In the genomic region with DNA sequence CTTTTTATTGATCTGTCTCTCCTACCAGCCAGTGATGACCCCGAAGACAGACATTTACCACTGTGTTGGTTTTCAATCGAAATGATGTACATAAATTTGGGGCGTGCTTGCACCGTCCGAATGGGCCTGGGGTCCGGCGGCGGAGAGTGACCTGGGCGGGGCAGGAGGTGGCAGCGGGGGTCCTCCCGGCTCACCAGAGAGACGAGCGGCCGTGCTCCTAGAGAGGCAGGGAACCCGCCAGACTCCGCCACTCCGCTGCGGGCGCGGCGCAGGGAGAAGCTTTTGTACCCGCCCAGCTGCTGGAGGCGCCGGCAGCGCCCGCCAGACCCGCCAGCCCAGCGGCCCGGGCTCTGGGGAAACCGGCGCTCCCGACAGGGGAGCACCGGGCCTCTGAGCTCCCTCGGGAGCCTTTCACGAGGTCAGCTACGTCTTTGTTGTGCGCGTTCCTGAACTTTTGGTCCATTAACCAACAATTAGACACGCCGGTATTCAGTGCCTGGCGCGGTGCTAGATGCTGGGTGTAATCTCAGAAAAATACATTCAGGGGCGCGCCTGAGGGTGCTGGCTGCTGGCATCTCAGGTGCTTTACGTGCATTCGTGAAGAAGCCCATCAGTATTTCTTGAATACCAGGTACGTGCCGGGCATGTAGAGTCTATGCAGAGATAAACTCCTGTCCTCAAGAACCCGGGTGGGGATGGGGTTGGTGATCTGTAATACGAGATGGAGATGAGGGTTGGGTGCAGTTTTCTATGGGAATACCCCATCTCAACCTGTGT, we compare ENCODE assay signal across 1 cellular context.
A peak's percentile ranks its signal among the peaks of the same experiment; 100 is the strongest.
TF ChIP-seq lines count a peak whose summit lies in the region.

A gene with protein sequence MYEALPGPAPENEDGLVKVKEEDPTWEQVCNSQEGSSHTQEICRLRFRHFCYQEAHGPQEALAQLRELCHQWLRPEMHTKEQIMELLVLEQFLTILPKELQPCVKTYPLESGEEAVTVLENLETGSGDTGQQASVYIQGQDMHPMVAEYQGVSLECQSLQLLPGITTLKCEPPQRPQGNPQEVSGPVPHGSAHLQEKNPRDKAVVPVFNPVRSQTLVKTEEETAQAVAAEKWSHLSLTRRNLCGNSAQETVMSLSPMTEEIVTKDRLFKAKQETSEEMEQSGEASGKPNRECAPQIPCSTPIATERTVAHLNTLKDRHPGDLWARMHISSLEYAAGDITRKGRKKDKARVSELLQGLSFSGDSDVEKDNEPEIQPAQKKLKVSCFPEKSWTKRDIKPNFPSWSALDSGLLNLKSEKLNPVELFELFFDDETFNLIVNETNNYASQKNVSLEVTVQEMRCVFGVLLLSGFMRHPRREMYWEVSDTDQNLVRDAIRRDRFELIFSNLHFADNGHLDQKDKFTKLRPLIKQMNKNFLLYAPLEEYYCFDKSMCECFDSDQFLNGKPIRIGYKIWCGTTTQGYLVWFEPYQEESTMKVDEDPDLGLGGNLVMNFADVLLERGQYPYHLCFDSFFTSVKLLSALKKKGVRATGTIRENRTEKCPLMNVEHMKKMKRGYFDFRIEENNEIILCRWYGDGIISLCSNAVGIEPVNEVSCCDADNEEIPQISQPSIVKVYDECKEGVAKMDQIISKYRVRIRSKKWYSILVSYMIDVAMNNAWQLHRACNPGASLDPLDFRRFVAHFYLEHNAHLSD (plus strand): TSS at position 285 of the 777 bp plus-strand sequence. CDS start 2,242 bp downstream, outside the sequence.

TF ChIP-seq in K562, 482 proteins besides CTCF, POLR2A, EP300 and RAD21 (continued from another document and continues in another):
- TF ChIP-seq, protein P1, sequence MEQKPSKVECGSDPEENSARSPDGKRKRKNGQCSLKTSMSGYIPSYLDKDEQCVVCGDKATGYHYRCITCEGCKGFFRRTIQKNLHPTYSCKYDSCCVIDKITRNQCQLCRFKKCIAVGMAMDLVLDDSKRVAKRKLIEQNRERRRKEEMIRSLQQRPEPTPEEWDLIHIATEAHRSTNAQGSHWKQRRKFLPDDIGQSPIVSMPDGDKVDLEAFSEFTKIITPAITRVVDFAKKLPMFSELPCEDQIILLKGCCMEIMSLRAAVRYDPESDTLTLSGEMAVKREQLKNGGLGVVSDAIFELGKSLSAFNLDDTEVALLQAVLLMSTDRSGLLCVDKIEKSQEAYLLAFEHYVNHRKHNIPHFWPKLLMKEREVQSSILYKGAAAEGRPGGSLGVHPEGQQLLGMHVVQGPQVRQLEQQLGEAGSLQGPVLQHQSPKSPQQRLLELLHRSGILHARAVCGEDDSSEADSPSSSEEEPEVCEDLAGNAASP (IDR thresholded peaks at IDR 0.05): no peak
- no peak for TF ChIP-seq MBD2 (IDR thresholded peaks at IDR 0.05; ENCODE audit: borderline replicate concordance, low read depth)
- TF ChIP-seq DMBX1 (CRISPR knock-in tag; IDR thresholded peaks at IDR 0.05; ENCODE audit: borderline replicate concordance): no peak
- TF ChIP-seq, protein P2, sequence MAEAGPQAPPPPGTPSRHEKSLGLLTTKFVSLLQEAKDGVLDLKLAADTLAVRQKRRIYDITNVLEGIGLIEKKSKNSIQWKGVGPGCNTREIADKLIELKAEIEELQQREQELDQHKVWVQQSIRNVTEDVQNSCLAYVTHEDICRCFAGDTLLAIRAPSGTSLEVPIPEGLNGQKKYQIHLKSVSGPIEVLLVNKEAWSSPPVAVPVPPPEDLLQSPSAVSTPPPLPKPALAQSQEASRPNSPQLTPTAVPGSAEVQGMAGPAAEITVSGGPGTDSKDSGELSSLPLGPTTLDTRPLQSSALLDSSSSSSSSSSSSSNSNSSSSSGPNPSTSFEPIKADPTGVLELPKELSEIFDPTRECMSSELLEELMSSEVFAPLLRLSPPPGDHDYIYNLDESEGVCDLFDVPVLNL (CRISPR knock-in tag; IDR thresholded peaks at IDR 0.05; ENCODE audit: low read depth): no peak
- TF ChIP-seq JUND (IDR thresholded peaks at IDR 0.05; ENCODE audit: borderline replicate concordance, low read depth, low read length): no peak; the same call in none of the 2 replicates
- no peak; the same call in 2 of the 3 replicates for TF ChIP-seq JUND (tag; IDR thresholded peaks at IDR 0.05; ENCODE audit: borderline replicate concordance, low read depth, low read length)
- TF ChIP-seq, protein P3, sequence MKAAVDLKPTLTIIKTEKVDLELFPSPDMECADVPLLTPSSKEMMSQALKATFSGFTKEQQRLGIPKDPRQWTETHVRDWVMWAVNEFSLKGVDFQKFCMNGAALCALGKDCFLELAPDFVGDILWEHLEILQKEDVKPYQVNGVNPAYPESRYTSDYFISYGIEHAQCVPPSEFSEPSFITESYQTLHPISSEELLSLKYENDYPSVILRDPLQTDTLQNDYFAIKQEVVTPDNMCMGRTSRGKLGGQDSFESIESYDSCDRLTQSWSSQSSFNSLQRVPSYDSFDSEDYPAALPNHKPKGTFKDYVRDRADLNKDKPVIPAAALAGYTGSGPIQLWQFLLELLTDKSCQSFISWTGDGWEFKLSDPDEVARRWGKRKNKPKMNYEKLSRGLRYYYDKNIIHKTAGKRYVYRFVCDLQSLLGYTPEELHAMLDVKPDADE (conservative IDR thresholded peaks at IDR 0.05; ENCODE audit: control insufficient read depth, low read depth, low read length): peak; percentile 86
- TF ChIP-seq SMARCB1 (IDR thresholded peaks at IDR 0.05; ENCODE audit: insufficient read length, low read depth): peak; percentile 43
- no peak for TF ChIP-seq RBM34 (IDR thresholded peaks at IDR 0.05; ENCODE audit: borderline replicate concordance, insufficient read depth, low read length)
- no peak for TF ChIP-seq NCOA2 (IDR thresholded peaks at IDR 0.05; ENCODE audit: partially characterized antibody in 2 of 2)
- TF ChIP-seq, protein P4, sequence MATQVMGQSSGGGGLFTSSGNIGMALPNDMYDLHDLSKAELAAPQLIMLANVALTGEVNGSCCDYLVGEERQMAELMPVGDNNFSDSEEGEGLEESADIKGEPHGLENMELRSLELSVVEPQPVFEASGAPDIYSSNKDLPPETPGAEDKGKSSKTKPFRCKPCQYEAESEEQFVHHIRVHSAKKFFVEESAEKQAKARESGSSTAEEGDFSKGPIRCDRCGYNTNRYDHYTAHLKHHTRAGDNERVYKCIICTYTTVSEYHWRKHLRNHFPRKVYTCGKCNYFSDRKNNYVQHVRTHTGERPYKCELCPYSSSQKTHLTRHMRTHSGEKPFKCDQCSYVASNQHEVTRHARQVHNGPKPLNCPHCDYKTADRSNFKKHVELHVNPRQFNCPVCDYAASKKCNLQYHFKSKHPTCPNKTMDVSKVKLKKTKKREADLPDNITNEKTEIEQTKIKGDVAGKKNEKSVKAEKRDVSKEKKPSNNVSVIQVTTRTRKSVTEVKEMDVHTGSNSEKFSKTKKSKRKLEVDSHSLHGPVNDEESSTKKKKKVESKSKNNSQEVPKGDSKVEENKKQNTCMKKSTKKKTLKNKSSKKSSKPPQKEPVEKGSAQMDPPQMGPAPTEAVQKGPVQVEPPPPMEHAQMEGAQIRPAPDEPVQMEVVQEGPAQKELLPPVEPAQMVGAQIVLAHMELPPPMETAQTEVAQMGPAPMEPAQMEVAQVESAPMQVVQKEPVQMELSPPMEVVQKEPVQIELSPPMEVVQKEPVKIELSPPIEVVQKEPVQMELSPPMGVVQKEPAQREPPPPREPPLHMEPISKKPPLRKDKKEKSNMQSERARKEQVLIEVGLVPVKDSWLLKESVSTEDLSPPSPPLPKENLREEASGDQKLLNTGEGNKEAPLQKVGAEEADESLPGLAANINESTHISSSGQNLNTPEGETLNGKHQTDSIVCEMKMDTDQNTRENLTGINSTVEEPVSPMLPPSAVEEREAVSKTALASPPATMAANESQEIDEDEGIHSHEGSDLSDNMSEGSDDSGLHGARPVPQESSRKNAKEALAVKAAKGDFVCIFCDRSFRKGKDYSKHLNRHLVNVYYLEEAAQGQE (CRISPR knock-in tag; IDR thresholded peaks at IDR 0.05; ENCODE audit: low read depth): no peak
- TF ChIP-seq SRF (CRISPR knock-in tag; IDR thresholded peaks at IDR 0.05): no peak
- TF ChIP-seq XRCC3 (IDR thresholded peaks at IDR 0.05): no peak
- peak; percentile 88 for TF ChIP-seq RB1 (IDR thresholded peaks at IDR 0.05; ENCODE audit: low read depth)
- TF ChIP-seq, protein P5, sequence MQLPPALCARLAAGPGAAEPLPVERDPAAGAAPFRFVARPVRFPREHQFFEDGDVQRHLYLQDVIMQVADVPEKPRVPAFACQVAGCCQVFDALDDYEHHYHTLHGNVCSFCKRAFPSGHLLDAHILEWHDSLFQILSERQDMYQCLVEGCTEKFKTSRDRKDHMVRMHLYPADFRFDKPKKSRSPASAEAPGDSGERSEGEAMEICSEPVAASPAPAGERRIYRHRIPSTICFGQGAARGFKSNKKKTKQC (CRISPR knock-in tag; IDR thresholded peaks at IDR 0.05): peak; percentile 77
- no peak for TF ChIP-seq ZNF184 (CRISPR knock-in tag; IDR thresholded peaks at IDR 0.05)
- no peak for TF ChIP-seq FIP1L1 (IDR thresholded peaks at IDR 0.05; ENCODE audit: low read depth, low read length, poor library complexity, severe bottlenecking)
- no peak for TF ChIP-seq ZNF140 (CRISPR knock-in tag; IDR thresholded peaks at IDR 0.05)
- TF ChIP-seq, protein P6, sequence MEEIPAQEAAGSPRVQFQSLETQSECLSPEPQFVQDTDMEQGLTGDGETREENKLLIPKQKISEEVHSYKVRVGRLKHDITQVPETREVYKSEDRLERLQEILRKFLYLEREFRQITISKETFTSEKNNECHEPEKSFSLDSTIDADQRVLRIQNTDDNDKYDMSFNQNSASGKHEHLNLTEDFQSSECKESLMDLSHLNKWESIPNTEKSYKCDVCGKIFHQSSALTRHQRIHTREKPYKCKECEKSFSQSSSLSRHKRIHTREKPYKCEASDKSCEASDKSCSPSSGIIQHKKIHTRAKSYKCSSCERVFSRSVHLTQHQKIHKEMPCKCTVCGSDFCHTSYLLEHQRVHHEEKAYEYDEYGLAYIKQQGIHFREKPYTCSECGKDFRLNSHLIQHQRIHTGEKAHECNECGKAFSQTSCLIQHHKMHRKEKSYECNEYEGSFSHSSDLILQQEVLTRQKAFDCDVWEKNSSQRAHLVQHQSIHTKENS (CRISPR knock-in tag; IDR thresholded peaks at IDR 0.05): no peak
- no peak for TF ChIP-seq ZBTB17 (CRISPR knock-in tag; IDR thresholded peaks at IDR 0.05)
- TF ChIP-seq NFYB (IDR thresholded peaks at IDR 0.05; ENCODE audit: extremely low read depth, insufficient read length): no peak
- TF ChIP-seq, protein P7, sequence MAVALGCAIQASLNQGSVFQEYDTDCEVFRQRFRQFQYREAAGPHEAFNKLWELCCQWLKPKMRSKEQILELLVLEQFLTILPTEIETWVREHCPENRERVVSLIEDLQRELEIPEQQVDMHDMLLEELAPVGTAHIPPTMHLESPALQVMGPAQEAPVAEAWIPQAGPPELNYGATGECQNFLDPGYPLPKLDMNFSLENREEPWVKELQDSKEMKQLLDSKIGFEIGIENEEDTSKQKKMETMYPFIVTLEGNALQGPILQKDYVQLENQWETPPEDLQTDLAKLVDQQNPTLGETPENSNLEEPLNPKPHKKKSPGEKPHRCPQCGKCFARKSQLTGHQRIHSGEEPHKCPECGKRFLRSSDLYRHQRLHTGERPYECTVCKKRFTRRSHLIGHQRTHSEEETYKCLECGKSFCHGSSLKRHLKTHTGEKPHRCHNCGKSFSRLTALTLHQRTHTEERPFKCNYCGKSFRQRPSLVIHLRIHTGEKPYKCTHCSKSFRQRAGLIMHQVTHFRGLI (CRISPR knock-in tag; IDR thresholded peaks at IDR 0.05): no peak
- TF ChIP-seq, protein P8, sequence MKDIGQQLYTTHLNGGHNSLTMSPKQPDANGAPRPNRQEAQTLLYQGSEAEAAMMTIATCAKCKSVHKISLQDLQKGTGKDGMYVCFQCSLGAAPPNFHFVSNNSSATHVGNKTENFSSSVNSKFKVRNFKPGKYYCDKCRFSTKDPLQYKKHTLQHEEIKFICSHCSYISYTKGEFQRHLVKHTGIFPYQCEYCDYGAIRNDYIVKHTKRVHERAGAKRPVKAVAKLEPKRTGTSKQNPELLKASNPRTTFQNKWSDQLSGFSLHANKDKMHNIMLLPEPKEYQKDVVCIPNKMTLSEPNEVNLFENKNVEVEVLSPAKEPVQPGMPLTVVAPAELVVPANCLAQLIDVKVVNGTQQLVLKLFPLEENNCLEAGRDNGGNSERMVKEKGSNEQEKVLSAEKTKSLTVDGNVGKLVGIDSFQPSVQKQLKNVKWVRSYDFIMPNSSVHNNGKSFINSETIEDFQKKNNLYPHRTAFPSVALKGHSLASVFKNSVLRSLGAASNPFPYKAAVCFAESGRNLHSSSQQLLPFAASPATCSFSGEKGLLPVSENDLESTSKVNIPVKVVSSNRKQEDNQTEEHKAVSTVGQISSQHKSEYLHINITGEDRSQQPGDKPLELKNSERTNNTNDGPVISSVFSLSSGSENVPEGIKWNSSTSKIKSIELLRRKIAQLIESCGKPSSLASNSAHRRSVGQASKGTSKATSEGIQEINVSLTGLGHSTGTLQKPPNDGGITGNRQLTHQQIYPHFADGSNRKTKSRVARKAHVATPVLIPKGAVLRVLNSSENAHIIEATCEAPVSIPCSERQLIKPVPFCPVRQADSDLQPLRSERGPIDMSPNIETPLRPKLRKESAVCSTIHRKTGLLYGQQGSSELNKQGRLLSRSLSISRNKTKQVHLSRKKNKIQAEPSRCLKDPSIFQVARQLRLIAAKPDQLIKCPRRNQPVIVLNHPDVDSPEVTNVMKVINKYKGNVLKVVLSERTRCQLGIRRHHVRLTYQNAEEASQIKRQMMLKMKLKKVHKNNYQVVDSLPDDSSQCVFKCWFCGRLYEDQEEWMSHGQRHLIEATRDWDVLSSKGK (CRISPR knock-in tag; IDR thresholded peaks at IDR 0.05): no peak
- no peak for TF ChIP-seq ZNF408 (CRISPR knock-in tag; IDR thresholded peaks at IDR 0.05; ENCODE audit: low read depth)
- TF ChIP-seq SMARCE1 (IDR thresholded peaks at IDR 0.05): 0 out of 2 replicates have a peak, but pooled peaks have one; percentile 14
- TF ChIP-seq SMARCC2 (IDR thresholded peaks at IDR 0.05; ENCODE audit: low read depth): no peak
- no peak for TF ChIP-seq SIX5 (IDR thresholded peaks at IDR 0.05; ENCODE audit: borderline replicate concordance in 1 of 2, insufficient read depth in 1 of 2, low read depth in 1 of 2, low read length in 2 of 2)
- TF ChIP-seq, protein P9, sequence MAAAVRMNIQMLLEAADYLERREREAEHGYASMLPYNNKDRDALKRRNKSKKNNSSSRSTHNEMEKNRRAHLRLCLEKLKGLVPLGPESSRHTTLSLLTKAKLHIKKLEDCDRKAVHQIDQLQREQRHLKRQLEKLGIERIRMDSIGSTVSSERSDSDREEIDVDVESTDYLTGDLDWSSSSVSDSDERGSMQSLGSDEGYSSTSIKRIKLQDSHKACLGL (CRISPR knock-in tag; IDR thresholded peaks at IDR 0.05; ENCODE audit: borderline replicate concordance, poor library complexity, severe bottlenecking): no peak
- peak; percentile 94 for TF ChIP-seq SMAD4 (CRISPR knock-in tag; conservative IDR thresholded peaks at IDR 0.05)
- TF ChIP-seq, protein P10, sequence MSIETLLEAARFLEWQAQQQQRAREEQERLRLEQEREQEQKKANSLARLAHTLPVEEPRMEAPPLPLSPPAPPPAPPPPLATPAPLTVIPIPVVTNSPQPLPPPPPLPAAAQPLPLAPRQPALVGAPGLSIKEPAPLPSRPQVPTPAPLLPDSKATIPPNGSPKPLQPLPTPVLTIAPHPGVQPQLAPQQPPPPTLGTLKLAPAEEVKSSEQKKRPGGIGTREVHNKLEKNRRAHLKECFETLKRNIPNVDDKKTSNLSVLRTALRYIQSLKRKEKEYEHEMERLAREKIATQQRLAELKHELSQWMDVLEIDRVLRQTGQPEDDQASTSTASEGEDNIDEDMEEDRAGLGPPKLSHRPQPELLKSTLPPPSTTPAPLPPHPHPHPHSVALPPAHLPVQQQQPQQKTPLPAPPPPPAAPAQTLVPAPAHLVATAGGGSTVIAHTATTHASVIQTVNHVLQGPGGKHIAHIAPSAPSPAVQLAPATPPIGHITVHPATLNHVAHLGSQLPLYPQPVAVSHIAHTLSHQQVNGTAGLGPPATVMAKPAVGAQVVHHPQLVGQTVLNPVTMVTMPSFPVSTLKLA (conservative IDR thresholded peaks at IDR 0.05): peak in 1 of 2 experiments; percentile 73; a peak in 1 of 4 replicates
